21 cellular contexts compared by ENCODE assay signal in the genomic region with DNA sequence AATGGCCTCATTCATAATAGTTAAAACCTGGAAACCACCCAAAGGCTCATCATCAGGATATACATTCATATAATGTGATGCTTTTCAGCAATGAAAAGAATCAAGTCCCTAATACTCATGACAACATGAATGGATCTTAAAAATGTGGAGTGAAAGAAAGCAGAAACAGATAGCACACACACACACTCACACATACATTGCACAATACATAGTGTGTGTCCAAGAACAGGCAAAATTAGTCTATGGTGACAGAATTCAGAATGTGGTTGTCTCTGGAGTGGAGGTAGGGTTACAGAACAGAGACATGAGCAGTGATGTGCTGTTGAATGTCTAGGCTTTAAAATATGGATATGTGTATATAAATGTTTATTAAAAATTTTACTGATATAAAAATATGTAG.
"Had no signal": no experiment of that assay in that cellular context is flagged by ENCODE, and none has a peak within 500 bp of the region (broad histone marks: within the 10 kb centered on the region; RNA-seq: fewer than 3 reads in every experiment).

No MANE protein-coding gene starts in this region.

- H3K4me1 ChIP-seq: adrenal gland, body of pancreas, breast epithelium, SJCRH30 had no signal

- DNase-seq: activated CD4-positive, alpha-beta T cell treated with anti-CD3 and anti-CD28 coated beads, Interleukin-2, amount 10 ng/mL, durations not matched to agents 24 days and 14 days; activated CD4-positive, alpha-beta T cell treated with anti-CD3 and anti-CD28 coated beads, Interleukin-2, amount 50 U/mL, for 4 hours; activated CD8-positive, alpha-beta T cell treated with anti-CD3 and anti-CD28 coated beads, Interleukin-2, amount 10 ng/mL, durations not matched to agents 7 days and 5 days; activated gamma-delta T cell; activated naive CD4-positive, alpha-beta T cell treated with Interleukin-2 at 50 U/mL for 16 hours; activated T-cell treated with anti-CD3 and anti-CD28 coated beads, Interleukin-2, amount 50 U/mL, for 24 hours; adrenal gland; body of pancreas; MM.1S; NCI-H1092 treated with DMSO at 0.1 percent for 48 hours; NCI-H1436; NCI-H1694; NCI-H2029; NCI-H526 treated with DMSO at 0.1 percent for 48 hours; SHP77; SJCRH30; T1000 had no signal

- H3K4me3 ChIP-seq: adrenal gland, body of pancreas, breast epithelium, SJCRH30, SK-N-MC had no signal

- H3K27ac ChIP-seq: adrenal gland, body of pancreas, breast epithelium, KMS-11, SJCRH30, SK-N-MC had no signal

- ATAC-seq: activated CD8-positive, alpha-beta T cell treated with anti-CD3 and anti-CD28 coated beads, Interleukin-2, amount 10 ng/mL, durations not matched to agents 7 days and 5 days; activated naive CD4-positive, alpha-beta T cell treated with anti-CD3 and anti-CD28 coated beads, Interleukin-2, amount 50 U/mL, for 72 hours; body of pancreas had no signal

- H3K27me3 ChIP-seq: adrenal gland, body of pancreas, breast epithelium, SJCRH30 had no signal

- H3K4me2 ChIP-seq: KMS-11 had no signal

- H3K36me3 ChIP-seq: adrenal gland, breast epithelium, SJCRH30 had no signal

- H3K9me3 ChIP-seq: adrenal gland, body of pancreas, breast epithelium, SJCRH30 had no signal

- H3K9ac ChIP-seq: KMS-11 had no signal
